In genomic region chr13:49241296-49241695, GRCh38 we compare ENCODE assay signal across 8 cellular contexts. TPM values are rescaled to one million over a fixed set of nuclear protein-coding genes. Genes with fewer than 3 reads are reported as not detected.
"Had no signal": no experiment of that assay in that cellular context is flagged by ENCODE, and none has a peak within 500 bp of the region (broad histone marks: within the 10 kb centered on the region; RNA-seq: fewer than 3 reads in every experiment).

No MANE protein-coding gene starts in this region.

- H3K27ac ChIP-seq: GM23248, HL-60 had no signal

- H3K9ac ChIP-seq: GM23248 had no signal

- H2AFZ ChIP-seq: GM23248 had no signal

- H3K4me1 ChIP-seq: HAP-1 had no signal

- H3K9me3 ChIP-seq: HAP-1 had no signal

- H3K4me3 ChIP-seq: GM23248, HAP-1 had no signal

- H3K36me3 ChIP-seq: HAP-1 had no signal

- DNase-seq: GM23248, GOT3, H7, HFFc6 had no signal

RNA-seq across cellular contexts. Expression of gene MLNR, which starts 21.2 kb away (rescaled TPM):
- total RNA-seq: GM23248, H4, H7, HFFc6, HT1080 had no signal
